ENCODE assay signal across 1 cellular context in genomic region chr13:100674848-100675659, GRCh38.
TF ChIP-seq lines count a peak whose summit lies in the region.

No MANE protein-coding gene starts in this region.

TF ChIP-seq in HepG2, 621 proteins besides CTCF, POLR2A, EP300 and RAD21 (continued from another document):
- TF ChIP-seq ZBTB40 (IDR thresholded peaks at IDR 0.05) (no peak), ZBTB40 (CRISPR knock-in tag; IDR thresholded peaks at IDR 0.05) (0 out of 2 replicates have a peak, but pooled peaks have one; percentile 23), SIN3A (IDR thresholded peaks at IDR 0.05; ENCODE audit: borderline replicate concordance, low read depth, low read length) (peak; percentile 19; the same call in 1 of the 2 replicates), SAP130 (CRISPR knock-in tag; IDR thresholded peaks at IDR 0.05; ENCODE audit: low read depth) (peak; percentile 53), PBX3 (CRISPR knock-in tag; IDR thresholded peaks at IDR 0.05; ENCODE audit: borderline replicate concordance) (peak; percentile 7; the same call in 1 of the 2 replicates), ZNF121 (CRISPR knock-in tag; IDR thresholded peaks at IDR 0.05) (no peak), ZNF263 (CRISPR knock-in tag; IDR thresholded peaks at IDR 0.05) (no peak), ZNF777 (CRISPR knock-in tag; IDR thresholded peaks at IDR 0.05) (0 out of 2 replicates have a peak, but pooled peaks have one; percentile 20), SUZ12 (IDR thresholded peaks at IDR 0.05; ENCODE audit: low read depth, low read length) (no peak), DMAP1 (CRISPR knock-in tag; IDR thresholded peaks at IDR 0.05) (peak; percentile 16; the same call in 1 of the 2 replicates), ZNF234 (CRISPR knock-in tag; conservative IDR thresholded peaks at IDR 0.05) (no peak), ARNT2 (CRISPR knock-in tag; IDR thresholded peaks at IDR 0.05; ENCODE audit: low read depth) (no peak; the same call in 1 of the 2 replicates), FOSL2 (CRISPR knock-in tag; IDR thresholded peaks at IDR 0.05) (peak; percentile 74), SP1 (IDR thresholded peaks at IDR 0.05) (no peak), SP1 (CRISPR knock-in tag; IDR thresholded peaks at IDR 0.05) (peak; percentile 90), CHCHD3 (CRISPR knock-in tag; IDR thresholded peaks at IDR 0.05) (peak; percentile 59; the same call in 1 of the 2 replicates), ZNF292 (CRISPR knock-in tag; IDR thresholded peaks at IDR 0.05; ENCODE audit: borderline replicate concordance, low read depth) (0 out of 2 replicates have a peak, but pooled peaks have one; percentile 26), ZNF580 (CRISPR knock-in tag; IDR thresholded peaks at IDR 0.05; ENCODE audit: borderline replicate concordance, low read depth) (no peak), NFYC (CRISPR knock-in tag; IDR thresholded peaks at IDR 0.05) (peak; percentile 94), CREB1 (IDR thresholded peaks at IDR 0.05) (peak; percentile 98), CREB1 (CRISPR knock-in tag; IDR thresholded peaks at IDR 0.05) (peak; percentile 95), MAZ (IDR thresholded peaks at IDR 0.05; ENCODE audit: borderline replicate concordance, low read depth, low read length) (peak; percentile 34; the same call in 1 of the 2 replicates), MAZ (CRISPR knock-in tag; IDR thresholded peaks at IDR 0.05; ENCODE audit: low read depth) (peak; percentile 79), HOXD1 (CRISPR knock-in tag; IDR thresholded peaks at IDR 0.05) (0 out of 2 replicates have a peak, but pooled peaks have one; percentile 34), ZGPAT (CRISPR knock-in tag; IDR thresholded peaks at IDR 0.05) (peak; percentile 51; the same call in 1 of the 2 replicates), ZNF124 (CRISPR knock-in tag; IDR thresholded peaks at IDR 0.05) (no peak), ZNF788 (CRISPR knock-in tag; IDR thresholded peaks at IDR 0.05; ENCODE audit: borderline replicate concordance) (peak; percentile 32; the same call in 1 of the 2 replicates), HOXA3 (CRISPR knock-in tag; IDR thresholded peaks at IDR 0.05) (peak; percentile 58; the same call in 1 of the 2 replicates), ZNF564 (CRISPR knock-in tag; IDR thresholded peaks at IDR 0.05) (peak; percentile 34; the same call in 1 of the 2 replicates), ZNF335 (CRISPR knock-in tag; IDR thresholded peaks at IDR 0.05) (0 out of 2 replicates have a peak, but pooled peaks have one; percentile 28), ZNF207 (IDR thresholded peaks at IDR 0.05; ENCODE audit: borderline replicate concordance) (no peak), ATF7-NPFF (CRISPR knock-in tag; IDR thresholded peaks at IDR 0.05; ENCODE audit: low read depth) (peak; percentile 55; the same call in 1 of the 2 replicates), ZNF512 (CRISPR knock-in tag; IDR thresholded peaks at IDR 0.05) (no peak), TCF7 (IDR thresholded peaks at IDR 0.05; ENCODE audit: low read depth) (no peak), TFDP1 (CRISPR knock-in tag; IDR thresholded peaks at IDR 0.05; ENCODE audit: borderline replicate concordance) (peak; percentile 58; the same call in 1 of the 2 replicates), RNF2 (conservative IDR thresholded peaks at IDR 0.05; ENCODE audit: low read depth) (no peak), KIAA2018 (CRISPR knock-in tag; IDR thresholded peaks at IDR 0.05; ENCODE audit: borderline replicate concordance) (no peak)
TF ChIP-seq in HepG2: peak in this region for 142.
